ENCODE assay signal across 1 cellular context in the genomic region with DNA sequence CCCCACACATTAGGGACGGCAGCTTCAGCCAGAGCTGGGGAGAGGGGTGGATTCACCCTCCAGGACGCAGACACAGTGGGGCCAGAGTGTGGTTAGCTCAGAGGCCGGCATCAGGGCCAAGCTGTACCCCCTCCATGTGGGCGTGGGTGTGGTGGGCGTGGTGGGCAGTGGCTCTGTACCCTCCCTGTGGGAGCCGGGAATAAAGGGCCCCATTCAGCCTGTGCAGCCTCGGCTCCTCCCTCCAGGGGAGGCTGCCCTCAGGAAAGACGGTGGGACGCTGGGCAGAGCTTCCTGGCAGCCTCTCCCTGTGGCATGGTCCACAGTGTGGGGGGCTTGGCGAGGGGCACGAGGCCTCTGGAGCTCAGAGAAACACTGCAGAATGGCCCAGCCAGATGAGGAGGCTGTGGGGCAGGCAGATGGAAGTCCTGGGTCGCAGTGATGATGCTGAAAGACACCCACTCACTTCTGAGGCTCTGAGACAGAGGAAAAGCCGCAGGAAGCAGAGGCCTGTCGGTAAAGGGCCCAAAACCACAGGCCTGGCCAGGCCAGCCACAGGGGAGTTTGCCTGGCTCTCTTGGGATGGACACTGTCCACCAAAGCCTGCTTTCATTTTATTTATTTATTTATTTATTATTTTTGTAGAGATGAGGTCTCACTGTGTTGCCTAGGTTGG.
TF ChIP-seq lines count a peak whose summit lies in the region.

No MANE protein-coding gene starts in this region.

TF ChIP-seq in HepG2, 621 proteins besides CTCF, POLR2A, EP300 and RAD21 (continued from another document):
- TF ChIP-seq, protein P1, sequence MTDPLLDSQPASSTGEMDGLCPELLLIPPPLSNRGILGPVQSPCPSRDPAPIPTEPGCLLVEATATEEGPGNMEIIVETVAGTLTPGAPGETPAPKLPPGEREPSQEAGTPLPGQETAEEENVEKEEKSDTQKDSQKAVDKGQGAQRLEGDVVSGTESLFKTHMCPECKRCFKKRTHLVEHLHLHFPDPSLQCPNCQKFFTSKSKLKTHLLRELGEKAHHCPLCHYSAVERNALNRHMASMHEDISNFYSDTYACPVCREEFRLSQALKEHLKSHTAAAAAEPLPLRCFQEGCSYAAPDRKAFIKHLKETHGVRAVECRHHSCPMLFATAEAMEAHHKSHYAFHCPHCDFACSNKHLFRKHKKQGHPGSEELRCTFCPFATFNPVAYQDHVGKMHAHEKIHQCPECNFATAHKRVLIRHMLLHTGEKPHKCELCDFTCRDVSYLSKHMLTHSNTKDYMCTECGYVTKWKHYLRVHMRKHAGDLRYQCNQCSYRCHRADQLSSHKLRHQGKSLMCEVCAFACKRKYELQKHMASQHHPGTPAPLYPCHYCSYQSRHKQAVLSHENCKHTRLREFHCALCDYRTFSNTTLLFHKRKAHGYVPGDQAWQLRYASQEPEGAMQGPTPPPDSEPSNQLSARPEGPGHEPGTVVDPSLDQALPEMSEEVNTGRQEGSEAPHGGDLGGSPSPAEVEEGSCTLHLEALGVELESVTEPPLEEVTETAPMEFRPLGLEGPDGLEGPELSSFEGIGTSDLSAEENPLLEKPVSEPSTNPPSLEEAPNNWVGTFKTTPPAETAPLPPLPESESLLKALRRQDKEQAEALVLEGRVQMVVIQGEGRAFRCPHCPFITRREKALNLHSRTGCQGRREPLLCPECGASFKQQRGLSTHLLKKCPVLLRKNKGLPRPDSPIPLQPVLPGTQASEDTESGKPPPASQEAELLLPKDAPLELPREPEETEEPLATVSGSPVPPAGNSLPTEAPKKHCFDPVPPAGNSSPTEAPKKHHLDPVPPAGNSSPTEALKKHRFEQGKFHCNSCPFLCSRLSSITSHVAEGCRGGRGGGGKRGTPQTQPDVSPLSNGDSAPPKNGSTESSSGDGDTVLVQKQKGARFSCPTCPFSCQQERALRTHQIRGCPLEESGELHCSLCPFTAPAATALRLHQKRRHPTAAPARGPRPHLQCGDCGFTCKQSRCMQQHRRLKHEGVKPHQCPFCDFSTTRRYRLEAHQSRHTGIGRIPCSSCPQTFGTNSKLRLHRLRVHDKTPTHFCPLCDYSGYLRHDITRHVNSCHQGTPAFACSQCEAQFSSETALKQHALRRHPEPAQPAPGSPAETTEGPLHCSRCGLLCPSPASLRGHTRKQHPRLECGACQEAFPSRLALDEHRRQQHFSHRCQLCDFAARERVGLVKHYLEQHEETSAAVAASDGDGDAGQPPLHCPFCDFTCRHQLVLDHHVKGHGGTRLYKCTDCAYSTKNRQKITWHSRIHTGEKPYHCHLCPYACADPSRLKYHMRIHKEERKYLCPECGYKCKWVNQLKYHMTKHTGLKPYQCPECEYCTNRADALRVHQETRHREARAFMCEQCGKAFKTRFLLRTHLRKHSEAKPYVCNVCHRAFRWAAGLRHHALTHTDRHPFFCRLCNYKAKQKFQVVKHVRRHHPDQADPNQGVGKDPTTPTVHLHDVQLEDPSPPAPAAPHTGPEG (CRISPR knock-in tag; IDR thresholded peaks at IDR 0.05): no peak
- TF ChIP-seq, protein P2, sequence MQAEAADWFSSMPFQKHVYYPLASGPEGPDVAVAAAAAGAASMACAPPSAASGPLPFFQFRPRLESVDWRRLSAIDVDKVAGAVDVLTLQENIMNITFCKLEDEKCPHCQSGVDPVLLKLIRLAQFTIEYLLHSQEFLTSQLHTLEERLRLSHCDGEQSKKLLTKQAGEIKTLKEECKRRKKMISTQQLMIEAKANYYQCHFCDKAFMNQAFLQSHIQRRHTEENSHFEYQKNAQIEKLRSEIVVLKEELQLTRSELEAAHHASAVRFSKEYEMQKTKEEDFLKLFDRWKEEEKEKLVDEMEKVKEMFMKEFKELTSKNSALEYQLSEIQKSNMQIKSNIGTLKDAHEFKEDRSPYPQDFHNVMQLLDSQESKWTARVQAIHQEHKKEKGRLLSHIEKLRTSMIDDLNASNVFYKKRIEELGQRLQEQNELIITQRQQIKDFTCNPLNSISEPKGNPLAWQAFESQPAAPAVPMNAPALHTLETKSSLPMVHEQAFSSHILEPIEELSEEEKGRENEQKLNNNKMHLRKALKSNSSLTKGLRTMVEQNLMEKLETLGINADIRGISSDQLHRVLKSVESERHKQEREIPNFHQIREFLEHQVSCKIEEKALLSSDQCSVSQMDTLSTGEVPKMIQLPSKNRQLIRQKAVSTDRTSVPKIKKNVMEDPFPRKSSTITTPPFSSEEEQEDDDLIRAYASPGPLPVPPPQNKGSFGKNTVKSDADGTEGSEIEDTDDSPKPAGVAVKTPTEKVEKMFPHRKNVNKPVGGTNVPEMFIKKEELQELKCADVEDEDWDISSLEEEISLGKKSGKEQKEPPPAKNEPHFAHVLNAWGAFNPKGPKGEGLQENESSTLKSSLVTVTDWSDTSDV (CRISPR knock-in tag; IDR thresholded peaks at IDR 0.05): no peak
- no peak for TF ChIP-seq ZNF703 (CRISPR knock-in tag; IDR thresholded peaks at IDR 0.05; ENCODE audit: borderline replicate concordance)
- no peak for TF ChIP-seq CCDC6 (CRISPR knock-in tag; IDR thresholded peaks at IDR 0.05)
- TF ChIP-seq ZNF883 (CRISPR knock-in tag; IDR thresholded peaks at IDR 0.05; ENCODE audit: not compliant biosample characterization): no peak
- TF ChIP-seq AGO2 (optimal IDR thresholded peaks at IDR 0.05; ENCODE audit: low read depth, low read length): peak; percentile 76
